In the genomic region with DNA sequence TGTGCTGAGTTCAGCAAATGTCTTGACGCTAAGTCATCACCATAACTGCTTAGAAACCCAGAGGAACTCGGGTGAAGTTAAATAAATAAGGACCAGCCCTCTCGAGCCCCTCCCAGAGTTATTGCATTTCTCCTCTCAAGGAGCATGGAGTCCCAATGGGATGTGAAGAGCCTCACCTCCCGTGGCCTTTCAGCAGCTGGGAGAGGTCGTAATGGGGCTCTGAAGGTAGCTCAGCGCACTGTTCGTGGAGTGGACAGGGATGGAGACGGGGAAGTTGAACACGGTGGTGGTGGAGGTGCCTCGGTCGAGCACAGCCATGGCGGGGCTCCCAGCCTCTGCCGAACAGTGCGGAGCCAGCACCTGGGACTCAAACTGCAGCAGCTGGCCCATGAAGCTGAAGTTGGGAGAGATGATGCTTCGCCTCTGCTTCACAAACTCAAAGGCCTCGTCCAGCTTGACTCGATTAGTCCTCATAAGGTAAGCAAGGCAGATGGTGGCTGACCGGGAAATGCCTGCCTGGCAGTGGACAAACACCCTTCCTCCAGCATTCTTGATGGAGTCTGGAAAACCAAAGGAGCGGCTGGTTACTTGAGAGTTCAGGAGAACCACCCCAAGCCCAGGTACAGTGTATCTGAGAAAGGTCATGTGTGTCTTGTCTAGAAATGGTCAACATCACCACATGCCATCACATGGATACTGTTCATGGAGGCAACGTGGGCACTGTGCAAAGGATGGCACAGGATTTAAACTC, we compare ENCODE assay signal across 8 cellular contexts. TPM values are rescaled to one million over a fixed set of nuclear protein-coding genes. Genes with fewer than 3 reads are reported as not detected.
DNase-seq lines count a peak whose midpoint lies in the region; ATAC-seq and TF ChIP-seq lines count a peak whose summit lies in the region.

No MANE protein-coding gene starts in this region.

- DNase-seq in HT-29 (ENCODE audit: low spot score) (peak; percentile 43), adrenal gland (peak; percentile 36 to 83 (median 58)), spleen (peak; percentile 86), NCI-H69 (lab: John Stamatoyannopoulos, UW) (no peak), foreskin melanocyte (no peak), NCI-H1105 treated with DMSO at 0.1 percent for 48 hours (lab: John Stamatoyannopoulos, UW) (no peak)

- peak in 1 of 2 donors; percentile 71 for TF ChIP-seq POLR2A in adrenal gland (IDR thresholded peaks at IDR 0.05)
- peak in 2 of 3 donors; percentile 46 to 75 for TF ChIP-seq POLR2A in spleen (IDR thresholded peaks at IDR 0.05)
- no peak for TF ChIP-seq POLR2A in GM18505 (IDR thresholded peaks at IDR 0.05; ENCODE audit: borderline replicate concordance, extremely low read depth, insufficient read depth, insufficient read length)

- peaks cover 47 to 73% of the 10 kb centered on the region in 2 donors for H3K4me1 ChIP-seq in adrenal gland (replicated peaks in 1 of 2)
- H3K4me1 ChIP-seq in iPS-18a (ENCODE audit: control insufficient read depth, low read depth, low read length): peaks cover 23% of the 10 kb centered on the region
- peaks cover 36 to 89% (median 80%) of the 10 kb centered on the region in 6 donors for H3K4me1 ChIP-seq in spleen

- peak overlapping the region; percentile 36 to 90 (median 70) for H3K4me3 ChIP-seq in adrenal gland
- peak overlapping the region; percentile 84 for H3K4me3 ChIP-seq in iPS-18a (ENCODE audit: low read length)
- peak overlapping the region; percentile 58 to 87 (median 70) for H3K4me3 ChIP-seq in spleen

- H3K27ac ChIP-seq in adrenal gland: peak overlapping the region; percentile 99 to 100 (median 99)
- H3K27ac ChIP-seq in iPS-18a (ENCODE audit: low read length): no peak overlapping the region
- H3K27ac ChIP-seq in spleen: peak overlapping the region; percentile 98 to 100 (median 100)

- H3K36me3 ChIP-seq in adrenal gland (replicated peaks in 1 of 2) (peaks cover 0 to 27% of the 10 kb centered on the region in 2 donors), iPS-18a (ENCODE audit: control insufficient read depth, low read depth, low read length) (peaks cover 21% of the 10 kb centered on the region), spleen (peaks cover 3 to 37% (median 23%) of the 10 kb centered on the region in 6 donors)

- WGBS in adrenal gland, 4 donors: 25 to 53% (median 38%) methylated on average over 17 to 20 of the region's 20 CpGs
- 61 to 87% (median 72%) methylated on average over 17 to 20 of the region's 20 CpGs for WGBS in spleen, 5 donors

- ATAC-seq in GM18505 (IDR thresholded peaks at IDR 0.05; ENCODE audit: unreplicated experiment): no peak

- H3K27me3 ChIP-seq in adrenal gland (no peaks in the 10 kb centered on the region), iPS-18a (ENCODE audit: control insufficient read depth, insufficient read depth, low read length) (peaks cover 28% of the 10 kb centered on the region), spleen (replicated peaks in 1 of 7) (no peaks in the 10 kb centered on the region)

- intact Hi-C loops in adrenal gland (cut with DNase I) (no loop called here), spleen (cut with DNase I; ENCODE audit: low total_unique reads) (loop anchor here (5.0 kb wide), 1 partner anchor 51 kb away; no protein-coding TSS in a partner anchor)

- no peak overlapping the region for H3K9ac ChIP-seq in iPS-18a (ENCODE audit: low read length)

- TF ChIP-seq CTCF in adrenal gland (IDR thresholded peaks at IDR 0.05) (no peak), spleen (IDR thresholded peaks at IDR 0.05 in 8 of 11, conservative IDR thresholded peaks at IDR 0.05 in 3 of 11) (no peak)

- H3K9me3 ChIP-seq in adrenal gland (replicated peaks in 1 of 3): no peaks in the 10 kb centered on the region
- H3K9me3 ChIP-seq in iPS-18a (ENCODE audit: control insufficient read depth, low read depth, low read length): no peaks in the 10 kb centered on the region
- H3K9me3 ChIP-seq in spleen: no peaks in the 10 kb centered on the region

RNA-seq across cellular contexts. Expression of a gene that starts 2.2 kb away (rescaled TPM):
- 275 and 286 TPM in 2 replicates for total RNA-seq in HT-29 (2014; rRNA removed; shearing (Covaris generic))
- 100 to 1,000 TPM in 7 of 8 donors, 10 to 100 TPM in 1; 60.5 to 603 (median 339) TPM for total RNA-seq in adrenal gland
- polyA plus RNA-seq in adrenal gland: 100 to 1,000 TPM in 1 of 3 donors, 10 to 100 TPM in 2; 59.5 to 107 (median 77.1) TPM
- 100 to 1,000 TPM; 197 to 818 (median 376) TPM for total RNA-seq in spleen
- polyA plus RNA-seq in spleen: 100 to 1,000 TPM in 1 of 3 donors, 10 to 100 TPM in 2; 46.0 to 116 (median 68.9) TPM

Comparison
In these comparisons a context has a peak if more than half of its experiments do, and no peak if none do; other contexts are left out.
1. DNase-seq: peak in HT-29 (single experiment), adrenal gland (7 of 7) and spleen (single experiment); none in NCI-H69 (single experiment), foreskin melanocyte (single experiment) and NCI-H1105 treated with DMSO at 0.1 percent for 48 hours (single experiment).
2. Peak in every context shown above with its lines, with median percentiles within 50 percentile points of each other: H3K4me3 ChIP-seq.